In the genomic region with DNA sequence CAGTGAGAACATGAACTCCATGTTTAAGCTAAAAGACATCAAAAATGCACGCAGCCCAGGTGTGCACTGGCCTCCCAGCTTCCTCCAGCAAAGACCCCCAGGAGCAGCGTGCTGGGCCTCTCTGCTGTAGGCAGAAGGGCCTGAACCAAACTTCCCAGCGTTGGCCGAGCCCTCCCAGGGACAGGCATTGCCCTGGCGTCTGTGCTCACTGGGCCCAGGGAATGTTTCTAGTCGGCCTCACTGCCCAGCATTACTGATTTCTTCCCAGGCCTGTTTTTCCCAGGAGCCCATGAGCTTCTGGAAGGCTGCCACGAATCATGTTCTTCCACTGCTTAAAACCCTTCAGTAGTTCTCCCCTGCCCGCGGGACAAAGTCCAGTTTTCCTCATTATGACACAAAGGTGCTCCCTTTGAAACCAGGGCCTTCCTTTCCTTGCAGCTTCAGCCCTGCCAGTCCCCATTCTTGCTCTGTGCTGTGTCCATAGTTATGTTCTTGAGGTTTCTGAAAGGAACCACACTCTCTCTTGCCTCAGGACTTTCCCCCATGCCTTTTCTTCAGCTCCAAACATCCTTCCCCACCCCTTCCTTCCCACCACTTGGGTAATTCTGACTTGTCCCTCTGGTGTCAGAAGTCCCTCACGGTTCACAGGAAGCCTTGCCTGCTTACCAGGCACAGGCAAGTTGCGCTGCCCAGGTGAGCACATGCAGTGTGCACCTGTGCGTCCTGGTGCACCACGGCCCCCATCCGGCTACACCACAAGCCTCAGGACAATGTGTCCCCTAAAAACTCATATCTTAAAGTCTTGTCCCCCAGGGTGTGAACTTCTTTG, we compare ENCODE assay signal across 1 cellular context.
TF ChIP-seq lines count a peak whose summit lies in the region.

No MANE protein-coding gene starts in this region.

TF ChIP-seq in HepG2, 621 proteins besides CTCF, POLR2A, EP300 and RAD21 (continued from another document):
- peak; percentile 16; the same call in 1 of the 2 replicates for TF ChIP-seq SAP130 (CRISPR knock-in tag; IDR thresholded peaks at IDR 0.05; ENCODE audit: low read depth)
- TF ChIP-seq ZNF333 (CRISPR knock-in tag; IDR thresholded peaks at IDR 0.05; ENCODE audit: borderline replicate concordance), result no peak
- TF ChIP-seq ZNF263 (CRISPR knock-in tag; IDR thresholded peaks at IDR 0.05), result peak; percentile 84
- TF ChIP-seq GATAD2A (CRISPR knock-in tag; IDR thresholded peaks at IDR 0.05), result peak; percentile 45; the same call in 1 of the 2 replicates
- TF ChIP-seq, protein P1, sequence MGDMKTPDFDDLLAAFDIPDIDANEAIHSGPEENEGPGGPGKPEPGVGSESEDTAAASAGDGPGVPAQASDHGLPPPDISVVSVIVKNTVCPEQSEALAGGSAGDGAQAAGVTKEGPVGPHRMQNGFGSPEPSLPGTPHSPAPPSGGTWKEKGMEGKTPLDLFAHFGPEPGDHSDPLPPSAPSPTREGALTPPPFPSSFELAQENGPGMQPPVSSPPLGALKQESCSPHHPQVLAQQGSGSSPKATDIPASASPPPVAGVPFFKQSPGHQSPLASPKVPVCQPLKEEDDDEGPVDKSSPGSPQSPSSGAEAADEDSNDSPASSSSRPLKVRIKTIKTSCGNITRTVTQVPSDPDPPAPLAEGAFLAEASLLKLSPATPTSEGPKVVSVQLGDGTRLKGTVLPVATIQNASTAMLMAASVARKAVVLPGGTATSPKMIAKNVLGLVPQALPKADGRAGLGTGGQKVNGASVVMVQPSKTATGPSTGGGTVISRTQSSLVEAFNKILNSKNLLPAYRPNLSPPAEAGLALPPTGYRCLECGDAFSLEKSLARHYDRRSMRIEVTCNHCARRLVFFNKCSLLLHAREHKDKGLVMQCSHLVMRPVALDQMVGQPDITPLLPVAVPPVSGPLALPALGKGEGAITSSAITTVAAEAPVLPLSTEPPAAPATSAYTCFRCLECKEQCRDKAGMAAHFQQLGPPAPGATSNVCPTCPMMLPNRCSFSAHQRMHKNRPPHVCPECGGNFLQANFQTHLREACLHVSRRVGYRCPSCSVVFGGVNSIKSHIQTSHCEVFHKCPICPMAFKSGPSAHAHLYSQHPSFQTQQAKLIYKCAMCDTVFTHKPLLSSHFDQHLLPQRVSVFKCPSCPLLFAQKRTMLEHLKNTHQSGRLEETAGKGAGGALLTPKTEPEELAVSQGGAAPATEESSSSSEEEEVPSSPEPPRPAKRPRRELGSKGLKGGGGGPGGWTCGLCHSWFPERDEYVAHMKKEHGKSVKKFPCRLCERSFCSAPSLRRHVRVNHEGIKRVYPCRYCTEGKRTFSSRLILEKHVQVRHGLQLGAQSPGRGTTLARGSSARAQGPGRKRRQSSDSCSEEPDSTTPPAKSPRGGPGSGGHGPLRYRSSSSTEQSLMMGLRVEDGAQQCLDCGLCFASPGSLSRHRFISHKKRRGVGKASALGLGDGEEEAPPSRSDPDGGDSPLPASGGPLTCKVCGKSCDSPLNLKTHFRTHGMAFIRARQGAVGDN (CRISPR knock-in tag; IDR thresholded peaks at IDR 0.05), result peak; percentile 54; the same call in 1 of the 2 replicates
- TF ChIP-seq SOX13 (IDR thresholded peaks at IDR 0.05), result no peak
- TF ChIP-seq SOX13 (CRISPR knock-in tag; conservative IDR thresholded peaks at IDR 0.05 in 1 of 2, IDR thresholded peaks at IDR 0.05 in 1 of 2), result no peak
- TF ChIP-seq EZH2 (conservative IDR thresholded peaks at IDR 0.05; ENCODE audit: low read depth, low read length), result no peak
- TF ChIP-seq HNRNPH1 (optimal IDR thresholded peaks at IDR 0.05; ENCODE audit: low read depth, low read length), result no peak
- TF ChIP-seq HNF4A (CRISPR knock-in tag; IDR thresholded peaks at IDR 0.05), result peak; percentile 84
- no peak for TF ChIP-seq ZKSCAN1 (IDR thresholded peaks at IDR 0.05; ENCODE audit: low read length)
- TF ChIP-seq ZNF292 (CRISPR knock-in tag; IDR thresholded peaks at IDR 0.05; ENCODE audit: borderline replicate concordance, low read depth), result 0 out of 2 replicates have a peak, but pooled peaks have one; percentile 23
- 0 out of 2 replicates have a peak, but pooled peaks have one; percentile 32 for TF ChIP-seq ZNF547 (CRISPR knock-in tag; IDR thresholded peaks at IDR 0.05)
- TF ChIP-seq ZNF24 (IDR thresholded peaks at IDR 0.05), result peak; percentile 67; the same call in 1 of the 2 replicates
- no peak for TF ChIP-seq ZNF3 (CRISPR knock-in tag; IDR thresholded peaks at IDR 0.05)
- 0 out of 2 replicates have a peak, but pooled peaks have one; percentile 25 for TF ChIP-seq IRF2 (CRISPR knock-in tag; IDR thresholded peaks at IDR 0.05)
